17 cellular contexts compared by ENCODE assay signal in genomic region chr17:12027658-12028057, GRCh38. TPM values are rescaled to one million over a fixed set of nuclear protein-coding genes. Genes with fewer than 3 reads are reported as not detected.
A peak's percentile ranks its signal among the peaks of the same experiment; 100 is the strongest.
DNase-seq lines count a peak whose midpoint lies in the region; ATAC-seq and TF ChIP-seq lines count a peak whose summit lies in the region.
"Had no signal": no experiment of that assay in that cellular context is flagged by ENCODE, and none has a peak within 500 bp of the region (broad histone marks: within the 10 kb centered on the region; RNA-seq: fewer than 3 reads in every experiment).

No MANE protein-coding gene starts in this region.

- H3K27ac Mint-ChIP-seq in endodermal cell: peak overlapping the region; percentile 64
- H3K27ac Mint-ChIP-seq in type B pancreatic cell: peak overlapping the region; percentile 86

- TF ChIP-seq CTCF in Loucy (conservative IDR thresholded peaks at IDR 0.05; ENCODE audit: low read length): no peak
- no peak for TF ChIP-seq CTCF in endodermal cell (conservative IDR thresholded peaks at IDR 0.05)
- TF ChIP-seq CTCF in type B pancreatic cell (conservative IDR thresholded peaks at IDR 0.05): no peak

- peak; percentile 40 for ATAC-seq in left colon
- no peak for ATAC-seq in GM19467 (IDR thresholded peaks at IDR 0.05; ENCODE audit: unreplicated experiment)

- H3K79me2 ChIP-seq in Loucy (ENCODE audit: insufficient read depth, low read length): peaks cover 94% of the 10 kb centered on the region

- peak overlapping the region; percentile 4 for H3K4me3 Mint-ChIP-seq in endodermal cell
- peak overlapping the region; percentile 51 for H3K4me3 Mint-ChIP-seq in type B pancreatic cell

- intact Hi-C loops in left colon (cut with DNase I, micrococcal nuclease): no loop called here

- H3K27me3 ChIP-seq in Loucy (ENCODE audit: insufficient read depth, low read length, poor library complexity, severe bottlenecking) (no peaks in the 10 kb centered on the region), endodermal cell (ENCODE audit: control insufficient read depth, insufficient read depth, low read length, poor library complexity, severe bottlenecking) (no peaks in the 10 kb centered on the region)
- H3K27me3 ChIP-seq: BLaER1 treated with 17β-estradiol and CSF1 and Interleukin-3, amounts not matched to agents 10 nM and 100 nM had no signal

- H3K27ac ChIP-seq in endodermal cell (ENCODE audit: low read depth, low read length): no peak overlapping the region
- H3K27ac ChIP-seq: BLaER1 treated with 17β-estradiol and CSF1 and Interleukin-3, amounts not matched to agents 10 nM and 100 nM; GM23248 had no signal

- H3K36me3 ChIP-seq in Loucy (ENCODE audit: insufficient read depth, low read length) (no peaks in the 10 kb centered on the region), endodermal cell (ENCODE audit: control insufficient read depth, insufficient read depth, low read length) (peaks cover 21% of the 10 kb centered on the region)

- H3K4me2 ChIP-seq in Loucy (ENCODE audit: low read depth, low read length, poor library complexity, severe bottlenecking): peak overlapping the region; percentile 94
- H3K4me2 ChIP-seq: BLaER1 treated with 17β-estradiol and CSF1 and Interleukin-3, amounts not matched to agents 10 nM and 100 nM had no signal

- H3F3A ChIP-seq in Loucy (ENCODE audit: low read depth): no peaks in the 10 kb centered on the region

- WGBS in endodermal cell (ENCODE audit: insufficient coverage in 1 of 2, insufficient read length in 1 of 2), 2 experiments: 86% methylated on average over 1 of the region's 1 CpG; no CpG with 5 or more reads in 1 of the 2 experiments

- H3K9me3 Mint-ChIP-seq in endodermal cell (no peaks in the 10 kb centered on the region), type B pancreatic cell (no peaks in the 10 kb centered on the region)
- H3K9me3 Mint-ChIP-seq: CD4-positive, alpha-beta memory T cell had no signal

- peaks cover 84% of the 10 kb centered on the region for H3K4me1 Mint-ChIP-seq in endodermal cell
- peaks cover 25% of the 10 kb centered on the region for H3K4me1 Mint-ChIP-seq in type B pancreatic cell (ENCODE audit: unreplicated experiment)

- H3K36me3 Mint-ChIP-seq in endodermal cell (ENCODE audit: low read depth): no peaks in the 10 kb centered on the region
- peaks cover 8% of the 10 kb centered on the region for H3K36me3 Mint-ChIP-seq in type B pancreatic cell

- H3K4me1 ChIP-seq in Loucy (ENCODE audit: insufficient read depth, low read length, poor library complexity, severe bottlenecking): peaks cover 49% of the 10 kb centered on the region
- peaks cover 25% of the 10 kb centered on the region for H3K4me1 ChIP-seq in endodermal cell (ENCODE audit: control insufficient read depth, insufficient read depth, low read length)

- no peaks in the 10 kb centered on the region for H3K9me3 ChIP-seq in Loucy (ENCODE audit: insufficient read depth, low read depth, low read length)
- no peaks in the 10 kb centered on the region for H3K9me3 ChIP-seq in endodermal cell (ENCODE audit: control insufficient read depth, low read length)
- H3K9me3 ChIP-seq: Caco-2 had no signal

- DNase-seq in endodermal cell: no peak
- no peak for DNase-seq in left colon
- no peak for DNase-seq in type B pancreatic cell (ENCODE audit: extremely low spot score, unreplicated experiment)
- DNase-seq in COLO829 (ENCODE audit: low spot score): no peak
- no peak for DNase-seq in C1 segment of cervical spinal cord (lab: John Stamatoyannopoulos, UW)
- DNase-seq: ACHN; Caco-2; CD4-positive, alpha-beta memory T cell; DMS53; GF-D8; GM23248; H7; IMR-90; KBM-7 had no signal

- H3K9me2 ChIP-seq in Loucy (replicated peaks; ENCODE audit: low read depth, low read length): no peaks in the 10 kb centered on the region

- H3K9ac ChIP-seq in Loucy (ENCODE audit: low read depth, low read length, poor library complexity, severe bottlenecking): no peak overlapping the region
- H3K9ac ChIP-seq in endodermal cell (ENCODE audit: extremely low read depth, low read length, poor library complexity, severe bottlenecking): no peak overlapping the region
- H3K9ac ChIP-seq: BLaER1 treated with 17β-estradiol and CSF1 and Interleukin-3, amounts not matched to agents 10 nM and 100 nM; GM23248 had no signal

- H4K20me1 ChIP-seq in Loucy (ENCODE audit: insufficient read depth, low read length, poor library complexity, severe bottlenecking): peaks cover 82% of the 10 kb centered on the region

- no peak overlapping the region for H2AFZ ChIP-seq in Loucy (ENCODE audit: low read length)
- H2AFZ ChIP-seq: GM23248 had no signal

- no peak overlapping the region for H3K4me3 ChIP-seq in Loucy (ENCODE audit: low read length, poor library complexity, severe bottlenecking)
- no peak overlapping the region for H3K4me3 ChIP-seq in endodermal cell (ENCODE audit: low read length)
- H3K4me3 ChIP-seq: BLaER1 treated with 17β-estradiol and CSF1 and Interleukin-3, amounts not matched to agents 10 nM and 100 nM; GM23248 had no signal

- H3K27me3 Mint-ChIP-seq in endodermal cell (ENCODE audit: insufficient read depth) (no peaks in the 10 kb centered on the region), type B pancreatic cell (no peaks in the 10 kb centered on the region)
- H3K27me3 Mint-ChIP-seq: CD4-positive, alpha-beta memory T cell had no signal

RNA-seq across cellular contexts. Expression of gene MAP2K4, which starts 7.0 kb away (rescaled TPM):
- total RNA-seq in endodermal cell (10 to 100 TPM; 49.0 to 54.6 TPM), left colon (10 to 100 TPM; 35.1 to 41.6 TPM), type B pancreatic cell (ENCODE audit: low replicate concordance) (45.1 and 49.6 TPM in 2 replicates)
- polyA plus RNA-seq in endodermal cell (2013, experiment 1 of 2): 41.6 TPM
- 41.4 TPM for polyA plus RNA-seq in endodermal cell (2013, experiment 2 of 2)

RNA-seq across cellular contexts. Expression of gene ZNF18, which starts 30.4 kb away (rescaled TPM):
- total RNA-seq in endodermal cell (10 to 100 TPM; 10.4 to 16.3 TPM), left colon (1 to 10 TPM; 5.7 to 8.3 TPM), type B pancreatic cell (ENCODE audit: low replicate concordance) (7.3 and 8.2 TPM in 2 replicates)
- 9.1 TPM for polyA plus RNA-seq in endodermal cell (2013, experiment 1 of 2)
- polyA plus RNA-seq in endodermal cell (2013, experiment 2 of 2): 7.4 TPM
